In the genomic region with DNA sequence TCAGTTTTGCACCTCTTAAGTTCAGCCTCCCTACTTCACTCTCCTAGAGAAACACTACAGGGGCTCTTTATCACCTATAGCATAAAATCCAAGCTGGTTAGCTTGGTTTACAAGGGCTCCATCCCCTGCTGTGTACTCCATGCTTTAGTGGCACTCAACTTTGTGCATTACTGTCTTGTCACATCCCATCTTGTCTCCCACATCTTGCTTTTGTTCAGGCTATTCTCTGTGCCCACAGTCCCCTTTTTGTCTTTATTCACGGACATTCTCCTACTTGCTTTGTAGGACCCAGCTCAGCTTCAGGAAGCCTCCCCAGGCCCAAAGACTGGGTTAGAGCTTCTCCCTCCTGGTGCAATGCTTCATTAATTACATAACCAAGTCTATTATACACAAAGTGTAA, we compare ENCODE assay signal across 22 cellular contexts.
A peak's percentile ranks its signal among the peaks of the same experiment; 100 is the strongest.
DNase-seq lines count a peak whose midpoint lies in the region; ATAC-seq, FAIRE-seq and TF ChIP-seq lines count a peak whose summit lies in the region.
"Had no signal": no experiment of that assay in that cellular context is flagged by ENCODE, and none has a peak within 500 bp of the region (broad histone marks: within the 10 kb centered on the region; RNA-seq: fewer than 3 reads in every experiment).

No MANE protein-coding gene starts in this region.

- H3K27me3 ChIP-seq in esophagus muscularis mucosa (no peaks in the 10 kb centered on the region), pancreas (no peaks in the 10 kb centered on the region)
- H3K27me3 ChIP-seq: BLaER1 had no signal

- intact Hi-C loops in esophagus muscularis mucosa (cut with DNase I) (no loop called here), pancreas (cut with DNase I) (loop anchor here in 1 of 3 donors (10.0 kb wide), 1 partner anchor 935 kb away; no protein-coding TSS in a partner anchor)

- H3K9me3 Mint-ChIP-seq in stimulated activated naive B cell treated with anti-CD40 and anti-IgM and Interleukin-4, amounts not matched to agents 10 μg/mL and 1 μg/mL and 100 μg/mL, for 72 hours: no peaks in the 10 kb centered on the region
- H3K9me3 Mint-ChIP-seq: CD4-positive, alpha-beta T cell; CD8-positive, alpha-beta memory T cell had no signal

- H3K27me3 Mint-ChIP-seq in stimulated activated naive B cell treated with anti-CD40 and anti-IgM and Interleukin-4, amounts not matched to agents 10 μg/mL and 1 μg/mL and 100 μg/mL, for 72 hours: peaks cover 18 to 22% of the 10 kb centered on the region in 2 donors

- H3K27ac Mint-ChIP-seq in stimulated activated naive B cell treated with anti-CD40 and anti-IgM and Interleukin-4, amounts not matched to agents 10 μg/mL and 1 μg/mL and 100 μg/mL, for 72 hours: peak overlapping the region; percentile 70
- H3K27ac Mint-ChIP-seq: B cell; CD4-positive, alpha-beta T cell; CD8-positive, alpha-beta memory T cell had no signal

- no peak for FAIRE-seq in pancreas (lab: Jason Lieb, UNC)
- FAIRE-seq: A204.1, D721Med, GM12878, H54 had no signal

- H3K4me3 Mint-ChIP-seq in stimulated activated naive B cell treated with anti-CD40 and anti-IgM and Interleukin-4, amounts not matched to agents 10 μg/mL and 1 μg/mL and 100 μg/mL, for 72 hours: no peak overlapping the region
- H3K4me3 Mint-ChIP-seq: B cell; CD4-positive, alpha-beta T cell; CD8-positive, alpha-beta memory T cell had no signal

- DNase-seq in NCI-H510A treated with DMSO at 0.1 percent for 48 hours (lab: John Stamatoyannopoulos, UW): peak; percentile 1
- no peak for DNase-seq in NCI-H510A (lab: John Stamatoyannopoulos, UW)
- peak; percentile 19 for DNase-seq in esophagus muscularis mucosa (ENCODE audit: extremely low spot score)
- DNase-seq in stimulated activated naive B cell treated with anti-CD40 and anti-IgM and Interleukin-4, amounts not matched to agents 10 μg/mL and 1 μg/mL and 100 μg/mL, for 72 hours: no peak
- DNase-seq in CD1c-positive myeloid dendritic cell (ENCODE audit: extremely low spot score): no peak
- no peak for DNase-seq in pancreas
- DNase-seq: CD4-positive, alpha-beta T cell; CD8-positive, alpha-beta memory T cell; DMS 273 treated with DMSO at 0.1 percent for 48 hours; DMS79; EL; GDM1; GOT3 had no signal

- H3K36me3 Mint-ChIP-seq in stimulated activated naive B cell treated with anti-CD40 and anti-IgM and Interleukin-4, amounts not matched to agents 10 μg/mL and 1 μg/mL and 100 μg/mL, for 72 hours: no peaks in the 10 kb centered on the region

- H3K27ac ChIP-seq in esophagus muscularis mucosa (replicated peaks in 1 of 4) (no peak overlapping the region), pancreas (no peak overlapping the region)
- H3K27ac ChIP-seq: 22Rv1, BLaER1, C4-2B had no signal

- H3K4me1 ChIP-seq in esophagus muscularis mucosa (peaks cover 0 to 8% (median 5%) of the 10 kb centered on the region in 4 donors), pancreas (no peaks in the 10 kb centered on the region)
- H3K4me1 ChIP-seq: BLaER1, HAP-1 had no signal

- no peak for TF ChIP-seq CTCF in esophagus muscularis mucosa (IDR thresholded peaks at IDR 0.05)
- TF ChIP-seq CTCF in pancreas (IDR thresholded peaks at IDR 0.05): no peak

- H3K4me3 ChIP-seq in esophagus muscularis mucosa: no peak overlapping the region
- no peak overlapping the region for H3K4me3 ChIP-seq in pancreas
- H3K4me3 ChIP-seq: BLaER1, GM12878, HAP-1 had no signal

- ATAC-seq in stimulated activated naive B cell treated with anti-CD40 and anti-IgM and Interleukin-4, amounts not matched to agents 10 μg/mL and 1 μg/mL and 100 μg/mL, for 72 hours (replicated peaks): no peak
- no peak for ATAC-seq in pancreas
- ATAC-seq: GM12878 had no signal

- 96% methylated on average over 1 of the region's 1 CpG for WGBS in esophagus muscularis mucosa
- WGBS in pancreas, 2 donors: 76 to 96% methylated on average over 1 of the region's 1 CpG

- TF ChIP-seq EP300 in esophagus muscularis mucosa (IDR thresholded peaks at IDR 0.05): no peak

- H3K9me3 ChIP-seq in esophagus muscularis mucosa (no peaks in the 10 kb centered on the region), pancreas (no peaks in the 10 kb centered on the region)
- H3K9me3 ChIP-seq: HAP-1 had no signal

- H3K4me1 Mint-ChIP-seq in stimulated activated naive B cell treated with anti-CD40 and anti-IgM and Interleukin-4, amounts not matched to agents 10 μg/mL and 1 μg/mL and 100 μg/mL, for 72 hours: peaks cover 0 to 6% of the 10 kb centered on the region in 2 donors
- H3K4me1 Mint-ChIP-seq: B cell had no signal

- no peak for TF ChIP-seq POLR2A in esophagus muscularis mucosa (IDR thresholded peaks at IDR 0.05; ENCODE audit: low read depth)

- H3K36me3 ChIP-seq in esophagus muscularis mucosa (no peaks in the 10 kb centered on the region), pancreas (no peaks in the 10 kb centered on the region)
- H3K36me3 ChIP-seq: BLaER1, HAP-1 had no signal

Comparison
In these comparisons a context has a peak if more than half of its experiments do, and no peak if none do; other contexts are left out.
1. DNase-seq: peak in NCI-H510A treated with DMSO at 0.1 percent for 48 hours (single experiment) and esophagus muscularis mucosa (single experiment); none in NCI-H510A (single experiment), stimulated activated naive B cell treated with anti-CD40 and anti-IgM and Interleukin-4, amounts not matched to agents 10 μg/mL and 1 μg/mL and 100 μg/mL, for 72 hours (single experiment), CD1c-positive myeloid dendritic cell (single experiment) and pancreas (0 of 6).